In genomic region chr3:13621381-13622221, GRCh38 we compare ENCODE assay signal across 15 cellular contexts.
A peak's percentile ranks its signal among the peaks of the same experiment; 100 is the strongest.
DNase-seq lines count a peak whose midpoint lies in the region; ATAC-seq and FAIRE-seq lines count a peak whose summit lies in the region.
"Had no signal": no experiment of that assay in that cellular context is flagged by ENCODE, and none has a peak within 500 bp of the region (broad histone marks: within the 10 kb centered on the region; RNA-seq: fewer than 3 reads in every experiment).

No MANE protein-coding gene starts in this region.

- peak overlapping the region; percentile 53 for H2AK5ac ChIP-seq in neuronal stem cell (ENCODE audit: low read depth, low read length)

- peak overlapping the region; percentile 80 for H3K4me2 ChIP-seq in BLaER1
- H3K4me2 ChIP-seq in neuronal stem cell (ENCODE audit: insufficient read depth, low read length, poor library complexity, severe bottlenecking): no peak overlapping the region

- no peak for ATAC-seq in GM19397 (IDR thresholded peaks at IDR 0.05; ENCODE audit: unreplicated experiment)

- peak overlapping the region; percentile 79 for H3K27ac ChIP-seq in BLaER1
- H3K27ac ChIP-seq in neuronal stem cell (replicated peaks; ENCODE audit: low read length): no peak overlapping the region
- H3K27ac ChIP-seq in small intestine (ENCODE audit: low read depth in 1 of 2, low read length in 1 of 2): no peak overlapping the region
- H3K27ac ChIP-seq: esophagus muscularis mucosa had no signal

- H3K4me3 Mint-ChIP-seq in T-helper 2 cell treated with Interferon-gamma antibody and Interleukin-4, amounts not matched to agents 5 μg/mL and 100 μg/mL, for 36 hours: peak overlapping the region; percentile 65
- H3K4me3 Mint-ChIP-seq: brain, neural crest cell, type B pancreatic cell had no signal

- WGBS in neuronal stem cell (ENCODE audit: extremely low coverage in 2 of 2, insufficient read length in 2 of 2, insufficient replicate concordance in 1 of 2), 2 donors: no CpG with 5 or more reads among the region's 31 CpGs
- WGBS in small intestine, 3 donors: 82 to 84% (median 82%) methylated on average over 31 of the region's 31 CpGs

- peaks cover 26% of the 10 kb centered on the region for H3K4me1 ChIP-seq in BLaER1
- peaks cover 10 to 20% of the 10 kb centered on the region in 2 donors for H3K4me1 ChIP-seq in neuronal stem cell (ENCODE audit: control insufficient read depth in 2 of 2, insufficient read depth in 1 of 2, low read depth in 1 of 2, low read length in 2 of 2)
- H3K4me1 ChIP-seq in small intestine (ENCODE audit: control insufficient read depth in 2 of 2, insufficient read depth in 1 of 2, low read depth in 1 of 2, low read length in 1 of 2): no peaks in the 10 kb centered on the region

- H3K9me3 Mint-ChIP-seq in T-helper 2 cell treated with Interferon-gamma antibody and Interleukin-4, amounts not matched to agents 5 μg/mL and 100 μg/mL, for 36 hours: no peaks in the 10 kb centered on the region
- H3K9me3 Mint-ChIP-seq: brain, type B pancreatic cell had no signal

- H3K4me3 ChIP-seq in BLaER1 (peak overlapping the region; percentile 40), neuronal stem cell (ENCODE audit: low read length in 2 of 2) (no peak overlapping the region), small intestine (ENCODE audit: low read depth in 1 of 2, low read length in 2 of 2) (no peak overlapping the region)
- H3K4me3 ChIP-seq: esophagus muscularis mucosa had no signal

- FAIRE-seq in small intestine (lab: Jason Lieb, UNC): no peak
- FAIRE-seq: islet of Langerhans had no signal

- no peak overlapping the region for H4K8ac ChIP-seq in neuronal stem cell (ENCODE audit: low read depth, low read length)

- H3K4ac ChIP-seq in neuronal stem cell (ENCODE audit: low read length): no peak overlapping the region

- no peak overlapping the region for H2BK120ac ChIP-seq in neuronal stem cell (ENCODE audit: low read depth, low read length)

- no peaks in the 10 kb centered on the region for H3K27me3 Mint-ChIP-seq in T-helper 2 cell treated with Interferon-gamma antibody and Interleukin-4, amounts not matched to agents 5 μg/mL and 100 μg/mL, for 36 hours (ENCODE audit: low read depth)
- H3K27me3 Mint-ChIP-seq: brain, type B pancreatic cell had no signal

- no peaks in the 10 kb centered on the region for H3K79me1 ChIP-seq in neuronal stem cell (ENCODE audit: low read depth, low read length)

- H3K36me3 ChIP-seq in BLaER1 (no peaks in the 10 kb centered on the region), neuronal stem cell (replicated peaks in 1 of 2; ENCODE audit: control insufficient read depth in 2 of 2, insufficient read depth in 2 of 2, low read length in 2 of 2) (no peaks in the 10 kb centered on the region), small intestine (ENCODE audit: control insufficient read depth in 2 of 2, insufficient read depth in 2 of 2, low read length in 2 of 2) (no peaks in the 10 kb centered on the region)

- peak overlapping the region; percentile 29 for H2BK5ac ChIP-seq in neuronal stem cell (ENCODE audit: low read length)

- peak overlapping the region; percentile 5 for H3K18ac ChIP-seq in neuronal stem cell (ENCODE audit: low read length)

- peak overlapping the region; percentile 5 for H2BK15ac ChIP-seq in neuronal stem cell (ENCODE audit: low read length)

- H3K27ac Mint-ChIP-seq in T-helper 2 cell treated with Interferon-gamma antibody and Interleukin-4, amounts not matched to agents 5 μg/mL and 100 μg/mL, for 36 hours: peak overlapping the region; percentile 86
- H3K27ac Mint-ChIP-seq: type B pancreatic cell had no signal

- no peaks in the 10 kb centered on the region for H3K4me1 Mint-ChIP-seq in T-helper 2 cell treated with Interferon-gamma antibody and Interleukin-4, amounts not matched to agents 5 μg/mL and 100 μg/mL, for 36 hours (ENCODE audit: low read depth)

- DNase-seq in T-helper 2 cell treated with Interferon-gamma antibody and Interleukin-4, amounts not matched to agents 5 μg/mL and 100 μg/mL, for 36 hours (ENCODE audit: low spot score): no peak
- DNase-seq in activated gamma-delta T cell treated with Interleukin-2 at 50 U/mL for 16 hours (peak; percentile 26), neuronal stem cell (ENCODE audit: low spot score) (no peak), cerebellar cortex (ENCODE audit: low spot score) (no peak), small intestine (no peak), RKO (ENCODE audit: low spot score) (no peak)
- DNase-seq: NCI-H1105 treated with DMSO at 0.1 percent for 48 hours, T1000 had no signal

- no peak overlapping the region for H2AFZ ChIP-seq in neuronal stem cell (ENCODE audit: low read length)

- H3K23ac ChIP-seq in neuronal stem cell (ENCODE audit: low read depth, low read length, poor library complexity): no peak overlapping the region

- no peak overlapping the region for H4K91ac ChIP-seq in neuronal stem cell (ENCODE audit: low read depth, low read length, poor library complexity)

- H2BK12ac ChIP-seq in neuronal stem cell (ENCODE audit: low read length): no peak overlapping the region

- H3K9ac ChIP-seq in BLaER1 (peak overlapping the region; percentile 69), neuronal stem cell (ENCODE audit: low read depth, low read length, poor library complexity) (no peak overlapping the region)

- H3K27me3 ChIP-seq in BLaER1 (no peaks in the 10 kb centered on the region), neuronal stem cell (ENCODE audit: control insufficient read depth in 3 of 3, insufficient read depth in 3 of 3, low read depth in 1 of 3, low read length in 3 of 3) (no peaks in the 10 kb centered on the region), small intestine (ENCODE audit: control insufficient read depth in 2 of 2, insufficient read depth in 2 of 2, low read length in 2 of 2) (no peaks in the 10 kb centered on the region)
- H3K27me3 ChIP-seq: esophagus muscularis mucosa had no signal

- no peaks in the 10 kb centered on the region for H4K20me1 ChIP-seq in BLaER1

- H3K14ac ChIP-seq in neuronal stem cell (ENCODE audit: low read length): no peak overlapping the region

- H3K36me3 Mint-ChIP-seq in T-helper 2 cell treated with Interferon-gamma antibody and Interleukin-4, amounts not matched to agents 5 μg/mL and 100 μg/mL, for 36 hours (ENCODE audit: low read depth): no peaks in the 10 kb centered on the region
- H3K36me3 Mint-ChIP-seq: brain had no signal

- H3K9me3 ChIP-seq in BLaER1 (no peaks in the 10 kb centered on the region), neuronal stem cell (replicated peaks in 1 of 2; ENCODE audit: control insufficient read depth in 2 of 2, insufficient read depth in 1 of 2, low read depth in 1 of 2, low read length in 2 of 2) (no peaks in the 10 kb centered on the region), small intestine (ENCODE audit: control insufficient read depth, low read depth) (no peaks in the 10 kb centered on the region)
- H3K9me3 ChIP-seq: esophagus muscularis mucosa had no signal
